In the genomic region with DNA sequence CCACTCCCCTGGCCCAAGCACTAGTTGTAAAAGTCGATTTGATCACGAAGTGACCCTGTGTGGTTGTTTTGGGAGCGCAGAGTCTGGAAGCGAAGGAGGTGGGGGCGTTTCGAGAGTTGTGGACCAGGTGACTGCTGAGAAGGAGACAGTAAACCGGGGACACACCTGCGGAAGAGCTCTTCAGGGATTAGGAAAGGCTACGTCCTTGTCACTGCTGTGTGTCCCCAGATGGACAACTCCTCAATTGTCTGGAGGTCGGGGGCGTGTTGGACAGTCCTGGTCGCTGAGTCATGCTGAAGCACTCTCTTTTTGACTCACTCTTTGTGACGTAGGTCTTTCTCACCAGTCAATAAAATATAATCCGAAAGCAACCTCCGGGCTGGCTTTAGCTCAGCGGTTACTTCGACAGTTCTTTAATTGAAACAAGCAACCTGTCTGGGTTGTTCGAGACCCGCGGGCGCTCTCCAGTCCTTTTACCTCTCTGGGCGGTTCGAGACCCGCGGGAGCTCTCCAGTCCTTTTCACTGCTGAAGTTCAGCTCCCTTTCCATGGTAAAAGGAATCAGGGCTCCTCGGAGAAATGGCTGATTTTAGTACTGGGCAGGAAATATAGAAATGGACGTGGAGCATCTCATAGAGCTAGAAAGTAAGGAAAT, we compare ENCODE assay signal across 8 cellular contexts. TPM values are rescaled to one million over a fixed set of nuclear protein-coding genes. Genes with fewer than 3 reads are reported as not detected.
DNase-seq lines count a peak whose midpoint lies in the region; ATAC-seq and TF ChIP-seq lines count a peak whose summit lies in the region.

No MANE protein-coding gene starts in this region.

- peak overlapping the region; percentile 92 for H3K4me3 Mint-ChIP-seq in activated CD4-positive, alpha-beta T cell treated with anti-CD3 and anti-CD28 coated beads, Interleukin-2, amount 10 ng/mL, durations not matched to agents 7 days and 5 days

- CTCF ChIA-PET in activated CD4-positive, alpha-beta T cell treated with anti-CD3 and anti-CD28 coated beads, Interleukin-2, amount 10 ng/mL, durations not matched to agents 7 days and 5 days (lab: Charles Lee) = interaction anchor here (0.7 to 1.9 kb wide), 11 partner anchors 9 to 466 kb away, joined by 3 to 6 read pairs (median 3); a partner anchor contains a TSS

- H3K27me3 Mint-ChIP-seq in activated CD4-positive, alpha-beta T cell treated with anti-CD3 and anti-CD28 coated beads, Interleukin-2, amount 10 ng/mL, durations not matched to agents 7 days and 5 days = peaks cover 3% of the 10 kb centered on the region

- peaks cover 26% of the 10 kb centered on the region for H3K4me1 Mint-ChIP-seq in activated CD4-positive, alpha-beta T cell treated with anti-CD3 and anti-CD28 coated beads, Interleukin-2, amount 10 ng/mL, durations not matched to agents 7 days and 5 days

- H3K36me3 Mint-ChIP-seq in activated CD4-positive, alpha-beta T cell treated with anti-CD3 and anti-CD28 coated beads, Interleukin-2, amount 10 ng/mL, durations not matched to agents 7 days and 5 days (ENCODE audit: low read depth) = peaks cover 5% of the 10 kb centered on the region

- H3K4me3 ChIP-seq in coronary artery = peak overlapping the region; percentile 82

- DNase-seq in AG08395 (ENCODE audit: low spot score) (peak; percentile 93), NCI-H510A treated with DMSO at 0.1 percent for 48 hours (lab: John Stamatoyannopoulos, UW) (peak; percentile 40), coronary artery (ENCODE audit: low spot score) (peak; percentile 95), left kidney (ENCODE audit: low read depth, low spot score) (peak; percentile 84)
- peak; percentile 88 for DNase-seq in activated CD4-positive, alpha-beta T cell treated with anti-CD3 and anti-CD28 coated beads, Interleukin-2, amount 10 ng/mL, durations not matched to agents 7 days and 5 days
- peak; percentile 74 to 95 for DNase-seq in stimulated activated CD4-positive, alpha-beta T cell treated with anti-CD3 and anti-CD28 coated beads, Interleukin-1b, Interleukin-23, amount 100 ng/mL, for 4 hours (ENCODE audit: low read depth in 2 of 2)

- H3K27ac ChIP-seq in coronary artery = peak overlapping the region; percentile 89 to 98

- no peaks in the 10 kb centered on the region for H3K9me3 Mint-ChIP-seq in activated CD4-positive, alpha-beta T cell treated with anti-CD3 and anti-CD28 coated beads, Interleukin-2, amount 10 ng/mL, durations not matched to agents 7 days and 5 days

- POLR2A ChIA-PET in activated CD4-positive, alpha-beta T cell treated with anti-CD3 and anti-CD28 coated beads, Interleukin-2, amount 10 ng/mL, durations not matched to agents 7 days and 5 days (lab: Charles Lee) = interaction anchor here (0.7 to 0.9 kb wide), 2 partner anchors 20 to 25 kb away, joined by 3 read pairs; a partner anchor contains a TSS

- ATAC-seq in GM19025 (IDR thresholded peaks at IDR 0.05; ENCODE audit: low read depth, unreplicated experiment) (peak; percentile 84), HG03342 (IDR thresholded peaks at IDR 0.05; ENCODE audit: unreplicated experiment) (peak; percentile 89)

- H3K27ac Mint-ChIP-seq in activated CD4-positive, alpha-beta T cell treated with anti-CD3 and anti-CD28 coated beads, Interleukin-2, amount 10 ng/mL, durations not matched to agents 7 days and 5 days = peak overlapping the region; percentile 97

- TF ChIP-seq CTCF in coronary artery (IDR thresholded peaks at IDR 0.05) = no peak

RNA-seq across cellular contexts. Expression of a gene that starts 10.8 kb away (rescaled TPM):
- 10 to 100 TPM; 52.4 to 61.3 TPM for total RNA-seq in activated CD4-positive, alpha-beta T cell treated with anti-CD3 and anti-CD28 coated beads, Interleukin-2, amount 10 ng/mL, durations not matched to agents 7 days and 5 days

RNA-seq across cellular contexts. Expression of a gene that starts 19.8 kb away (rescaled TPM):
- total RNA-seq in activated CD4-positive, alpha-beta T cell treated with anti-CD3 and anti-CD28 coated beads, Interleukin-2, amount 10 ng/mL, durations not matched to agents 7 days and 5 days = 10 to 100 TPM; 32.7 to 34.2 TPM

RNA-seq across cellular contexts. Expression of a gene that starts 19.9 kb away (rescaled TPM):
- total RNA-seq in activated CD4-positive, alpha-beta T cell treated with anti-CD3 and anti-CD28 coated beads, Interleukin-2, amount 10 ng/mL, durations not matched to agents 7 days and 5 days = 10 to 100 TPM; 71.5 to 76.5 TPM

RNA-seq across cellular contexts. Expression of a gene that starts 37.6 kb away (rescaled TPM):
- total RNA-seq in activated CD4-positive, alpha-beta T cell treated with anti-CD3 and anti-CD28 coated beads, Interleukin-2, amount 10 ng/mL, durations not matched to agents 7 days and 5 days = 1 to 10 TPM; 2.0 to 2.2 TPM

RNA-seq across cellular contexts. Expression of a gene that starts 46.3 kb away (rescaled TPM):
- 10 to 100 TPM; 33.7 to 37.1 TPM for total RNA-seq in activated CD4-positive, alpha-beta T cell treated with anti-CD3 and anti-CD28 coated beads, Interleukin-2, amount 10 ng/mL, durations not matched to agents 7 days and 5 days

Comparison
In these comparisons a context has a peak if more than half of its experiments do, and no peak if none do; other contexts are left out.
1. Peak in every context shown above with its lines: DNase-seq, ATAC-seq, H3K4me3 ChIP-seq and H3K27ac ChIP-seq.
2. DNase-seq: peak in every context shown above with its lines; median percentile 95 in coronary artery; 93 in AG08395; 88 in activated CD4-positive, alpha-beta T cell treated with anti-CD3 and anti-CD28 coated beads, Interleukin-2, amount 10 ng/mL, durations not matched to agents 7 days and 5 days; 84 in stimulated activated CD4-positive, alpha-beta T cell treated with anti-CD3 and anti-CD28 coated beads, Interleukin-1b, Interleukin-23, amount 100 ng/mL, for 4 hours; 84 in left kidney; 40 in NCI-H510A treated with DMSO at 0.1 percent for 48 hours.